ENCODE assay signal across 29 cellular contexts in genomic region chr5:113036826-113037225, GRCh38.
"Had no signal": no experiment of that assay in that cellular context is flagged by ENCODE, and none has a peak within 500 bp of the region (broad histone marks: within the 10 kb centered on the region; RNA-seq: fewer than 3 reads in every experiment).

No MANE protein-coding gene starts in this region.

- H3K27me3 ChIP-seq: hepatocyte, neural progenitor cell, ovary, transverse colon, upper lobe of left lung, vagina had no signal

- H3K27ac ChIP-seq: hepatocyte, left ventricle myocardium inferior, neural progenitor cell, neutrophil, ovary, prostate gland, skin epidermis, transverse colon, upper lobe of left lung, vagina had no signal

- H3K4me3 ChIP-seq: hepatocyte, left ventricle myocardium inferior, lung, neural progenitor cell, ovary, prostate gland, skin epidermis, transverse colon, upper lobe of left lung, vagina had no signal

- H3K36me3 Mint-ChIP-seq: naive B cell; natural killer cell; stimulated activated effector memory CD8-positive, alpha-beta T cell treated with anti-CD3 and anti-CD28 coated beads, Interleukin-12 subunit alpha, Interleukin-12 subunit beta, amount 100 ng/mL, for 72 hours had no signal

- H3K36me3 ChIP-seq: neural progenitor cell, neutrophil, ovary, prostate gland, transverse colon, vagina had no signal

- H3K27ac Mint-ChIP-seq: mesothelial cell of epicardium; natural killer cell; nephron progenitor cell; neural progenitor cell; stimulated activated naive CD8-positive, alpha-beta T cell treated with anti-CD3 and anti-CD28 coated beads, Interleukin-15, amount 100 ng/mL, for 72 hours had no signal

- H3K9me3 ChIP-seq: left ventricle myocardium inferior, neutrophil, ovary, prostate gland, transverse colon, upper lobe of left lung, vagina had no signal

- H3K4me3 Mint-ChIP-seq: mesothelial cell of epicardium; naive B cell; natural killer cell; nephron progenitor cell; neural progenitor cell; stimulated activated effector memory CD8-positive, alpha-beta T cell treated with anti-CD3 and anti-CD28 coated beads, Interleukin-12 subunit alpha, Interleukin-12 subunit beta, amount 100 ng/mL, for 72 hours; stimulated activated naive CD8-positive, alpha-beta T cell treated with anti-CD3 and anti-CD28 coated beads, Interleukin-15, amount 100 ng/mL, for 72 hours had no signal

- H3K4me1 Mint-ChIP-seq: naive B cell; stimulated activated naive CD8-positive, alpha-beta T cell treated with anti-CD3 and anti-CD28 coated beads, Interleukin-15, amount 100 ng/mL, for 72 hours had no signal

- H3K4me1 ChIP-seq: prostate gland, transverse colon, upper lobe of left lung had no signal

- H3K27me3 Mint-ChIP-seq: stimulated activated naive CD8-positive, alpha-beta T cell treated with anti-CD3 and anti-CD28 coated beads, Interleukin-15, amount 100 ng/mL, for 72 hours had no signal

- DNase-seq: islet precursor cell; left ventricle myocardium inferior; mesendoderm; naive B cell; natural killer cell; nephron progenitor cell; occipital lobe; ovary; posterior cingulate gyrus; retina; right cardiac atrium; stimulated activated CD4-positive, alpha-beta T cell treated with anti-CD3 and anti-CD28 coated beads, Interleukin-12 subunit alpha, Interleukin-12 subunit beta, amount 100 ng/mL, for 4 hours; stimulated activated CD4-positive, alpha-beta T cell treated with anti-CD3 and anti-CD28 coated beads, Interleukin-15, amount 100 ng/mL, for 24 hours; stimulated activated CD4-positive, alpha-beta T cell treated with anti-CD3 and anti-CD28 coated beads, Interleukin-4, amount 100 ng/mL, for 24 hours; stimulated activated naive CD4-positive, alpha-beta T cell; stimulated activated naive CD8-positive, alpha-beta T cell treated with anti-CD3 and anti-CD28 coated beads, Interleukin-15, amount 100 ng/mL, for 72 hours; substantia nigra; transverse colon; upper lobe of left lung had no signal

- ATAC-seq: natural killer cell; right cardiac atrium; sciatic nerve; stimulated activated effector memory CD8-positive, alpha-beta T cell treated with anti-CD3 and anti-CD28 coated beads, Interleukin-12 subunit alpha, Interleukin-12 subunit beta, amount 100 ng/mL, for 72 hours; stimulated activated naive CD8-positive, alpha-beta T cell treated with anti-CD3 and anti-CD28 coated beads, Interleukin-15, amount 100 ng/mL, for 72 hours had no signal
